9 cellular contexts compared by ENCODE assay signal in genomic region chr9:124010665-124011321, GRCh38. TPM values are rescaled to one million over a fixed set of nuclear protein-coding genes. Genes with fewer than 3 reads are reported as not detected.
DNase-seq lines count a peak whose midpoint lies in the region; ATAC-seq and TF ChIP-seq lines count a peak whose summit lies in the region.
"Had no signal": no experiment of that assay in that cellular context is flagged by ENCODE, and none has a peak within 500 bp of the region (broad histone marks: within the 10 kb centered on the region; RNA-seq: fewer than 3 reads in every experiment).

No MANE protein-coding gene starts in this region.

- H3K27ac Mint-ChIP-seq in brain (peak overlapping the region in 4 of 5 experiments; percentile 42 to 97 (median 92)), mesothelial cell of epicardium (no peak overlapping the region)

- peaks cover 96% of the 10 kb centered on the region for H4K20me1 ChIP-seq in BLaER1

- H3K4me3 Mint-ChIP-seq in brain (peak overlapping the region; percentile 73 to 90 (median 85)), mesothelial cell of epicardium (peak overlapping the region; percentile 13)

- peaks cover 31% of the 10 kb centered on the region for H3K4me1 ChIP-seq in BLaER1
- no peaks in the 10 kb centered on the region for H3K4me1 ChIP-seq in foreskin keratinocyte
- no peaks in the 10 kb centered on the region for H3K4me1 ChIP-seq in prostate gland (replicated peaks)

- peaks cover 13% of the 10 kb centered on the region for H3K9me3 ChIP-seq in BLaER1
- H3K9me3 ChIP-seq in prostate gland = no peaks in the 10 kb centered on the region

- H3K27ac ChIP-seq in BLaER1 (no peak overlapping the region), HL-60 (replicated peaks) (no peak overlapping the region), foreskin keratinocyte (no peak overlapping the region), prostate gland (no peak overlapping the region)

- intact Hi-C loops in prostate gland (cut with DNase I) = no loop called here

- H3K4me1 Mint-ChIP-seq in brain (peaks cover 48% of the 10 kb centered on the region), mesothelial cell of epicardium (peaks cover 18% of the 10 kb centered on the region)

- peak overlapping the region; percentile 73 for H3K4me2 ChIP-seq in BLaER1

- peaks cover 0 to 6% (median 0%) of the 10 kb centered on the region in 5 experiments for H3K9me3 Mint-ChIP-seq in brain
- no peaks in the 10 kb centered on the region for H3K9me3 Mint-ChIP-seq in mesothelial cell of epicardium

- peaks cover 88% of the 10 kb centered on the region for H3K27me3 Mint-ChIP-seq in brain
- peaks cover 93% of the 10 kb centered on the region for H3K27me3 Mint-ChIP-seq in mesothelial cell of epicardium (ENCODE audit: low read depth)

- peak in 1 of 2 experiments; percentile 31 for DNase-seq in HL-60 (ENCODE audit: low read depth in 1 of 2, low spot score in 1 of 2)
- peak in 1 of 2 experiments; percentile 47 for DNase-seq in mesothelial cell of epicardium (ENCODE audit: low spot score in 2 of 2, unreplicated experiment in 2 of 2)
- DNase-seq in activated CD4-positive, alpha-beta T cell treated with anti-CD3 and anti-CD28 coated beads for 1 hour = no peak
- no peak for DNase-seq in foreskin keratinocyte
- no peak for DNase-seq in prostate gland (ENCODE audit: low spot score)

- TF ChIP-seq CTCF in HL-60 (IDR thresholded peaks at IDR 0.05; ENCODE audit: insufficient read depth, low read length) = no peak
- no peak for TF ChIP-seq CTCF in brain (conservative IDR thresholded peaks at IDR 0.05)
- no peak for TF ChIP-seq CTCF in mesothelial cell of epicardium (IDR thresholded peaks at IDR 0.05; ENCODE audit: unreplicated experiment)
- TF ChIP-seq CTCF in foreskin keratinocyte (conservative IDR thresholded peaks at IDR 0.05) = no peak
- TF ChIP-seq CTCF in prostate gland (IDR thresholded peaks at IDR 0.05) = no peak

- no peak for ATAC-seq in HG02973 (IDR thresholded peaks at IDR 0.05; ENCODE audit: unreplicated experiment)
- no peak for ATAC-seq in foreskin keratinocyte

- 7% methylated on average over 19 of the region's 34 CpGs for WGBS in prostate gland

- TF ChIP-seq POLR2A in prostate gland (IDR thresholded peaks at IDR 0.05) = no peak

- peak overlapping the region; percentile 44 for H3K4me3 ChIP-seq in BLaER1
- peak overlapping the region; percentile 19 for H3K4me3 ChIP-seq in HL-60 (replicated peaks; ENCODE audit: insufficient read depth, low read length)
- peak overlapping the region in 1 of 2 donors; percentile 15 for H3K4me3 ChIP-seq in prostate gland
- H3K4me3 ChIP-seq: lung had no signal

- H3K27me3 ChIP-seq in BLaER1 (peaks cover 100% of the 10 kb centered on the region), HL-60 (ENCODE audit: insufficient read depth, poor library complexity, severe bottlenecking) (peaks cover 88% of the 10 kb centered on the region), foreskin keratinocyte (peaks cover 100% of the 10 kb centered on the region), prostate gland (replicated peaks; ENCODE audit: insufficient read depth) (peaks cover 81% of the 10 kb centered on the region)

- H3K36me3 ChIP-seq in BLaER1 (no peaks in the 10 kb centered on the region), prostate gland (no peaks in the 10 kb centered on the region)

- H3K9ac ChIP-seq in BLaER1 = no peak overlapping the region

- no peaks in the 10 kb centered on the region for H3K36me3 Mint-ChIP-seq in brain
- no peaks in the 10 kb centered on the region for H3K36me3 Mint-ChIP-seq in mesothelial cell of epicardium

RNA-seq across cellular contexts. Expression of gene LHX2, which starts 0.8 kb away (rescaled TPM):
- polyA plus RNA-seq in brain (ENCODE audit: insufficient read depth, low read depth, low replicate concordance) = 283 TPM
- total RNA-seq in mesothelial cell of epicardium = not detected in 3 replicates
- total RNA-seq in foreskin keratinocyte = not detected in 2 replicates
- polyA plus RNA-seq in foreskin keratinocyte = not detected in 2 replicates
- under 1 TPM in 1 of 2 donors, not detected in 1; 0.23 TPM for total RNA-seq in prostate gland
